In genomic region chr15:99508807-99509311, GRCh38 we compare ENCODE assay signal across 1 cellular context.
TF ChIP-seq lines count a peak whose summit lies in the region.

No MANE protein-coding gene starts in this region.

TF ChIP-seq in HepG2, 621 proteins besides CTCF, POLR2A, EP300 and RAD21 (continued from another document):
- TF ChIP-seq DMTF1 (CRISPR knock-in tag; IDR thresholded peaks at IDR 0.05) (no peak), BRD4 (CRISPR knock-in tag; IDR thresholded peaks at IDR 0.05) (no peak), TFDP2 (CRISPR knock-in tag; IDR thresholded peaks at IDR 0.05) (no peak), ZNF570 (CRISPR knock-in tag; IDR thresholded peaks at IDR 0.05; ENCODE audit: borderline replicate concordance) (no peak), SMC3 (IDR thresholded peaks at IDR 0.05; ENCODE audit: low read length) (no peak), ZBTB7A (CRISPR knock-in tag; IDR thresholded peaks at IDR 0.05) (no peak), NKX3-1 (CRISPR knock-in tag; IDR thresholded peaks at IDR 0.05) (no peak), MTA1 (CRISPR knock-in tag; IDR thresholded peaks at IDR 0.05; ENCODE audit: borderline replicate concordance) (no peak), SNRNP70 (IDR thresholded peaks at IDR 0.05; ENCODE audit: low read depth, low read length) (no peak), HMG20A (CRISPR knock-in tag; IDR thresholded peaks at IDR 0.05; ENCODE audit: borderline replicate concordance) (no peak), STAG1 (CRISPR knock-in tag; IDR thresholded peaks at IDR 0.05) (no peak), MXD3 (CRISPR knock-in tag; IDR thresholded peaks at IDR 0.05) (no peak), NR2C2 (CRISPR knock-in tag; IDR thresholded peaks at IDR 0.05; ENCODE audit: borderline replicate concordance) (no peak), KAT7 (CRISPR knock-in tag; IDR thresholded peaks at IDR 0.05; ENCODE audit: borderline replicate concordance) (no peak), DPF2 (CRISPR knock-in tag; IDR thresholded peaks at IDR 0.05; ENCODE audit: borderline replicate concordance, low read depth) (no peak)
TF ChIP-seq in HepG2: peak in this region for 0.
